11 cellular contexts compared by ENCODE assay signal in the genomic region with DNA sequence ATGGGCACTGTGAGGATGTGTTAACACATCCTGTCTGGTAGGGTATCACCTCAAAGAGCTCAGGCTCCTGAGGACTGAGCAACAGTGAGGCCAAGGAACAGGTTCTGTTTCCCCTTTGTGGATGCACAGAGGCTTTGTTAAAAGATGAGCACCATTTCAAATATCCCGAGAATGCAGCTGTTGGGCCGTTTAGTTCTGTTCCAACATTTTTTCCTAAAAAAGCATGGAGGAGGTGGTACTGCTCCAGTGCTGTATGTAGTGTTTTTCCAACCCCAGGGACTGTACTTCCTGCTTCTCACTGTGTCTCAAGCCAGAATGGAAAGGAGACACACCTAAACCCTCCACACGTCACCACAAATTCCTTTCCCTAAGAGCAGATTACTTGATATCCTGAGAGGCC. TPM values are rescaled to one million over a fixed set of nuclear protein-coding genes. Genes with fewer than 3 reads are reported as not detected.
DNase-seq lines count a peak whose midpoint lies in the region; ATAC-seq and TF ChIP-seq lines count a peak whose summit lies in the region.
"Had no signal": no experiment of that assay in that cellular context is flagged by ENCODE, and none has a peak within 500 bp of the region (broad histone marks: within the 10 kb centered on the region; RNA-seq: fewer than 3 reads in every experiment).

No MANE protein-coding gene starts in this region.

- POLR2A ChIA-PET in BJ (lab: Charles Lee): interaction anchor here (0.6 to 1.7 kb wide), 9 partner anchors 14 to 281 kb away, joined by 3 to 8 read pairs (median 4); partner anchors contain the start of genes BCL10 and CCN1

- peak overlapping the region; percentile 84 for H4K91ac ChIP-seq in trophoblast cell (ENCODE audit: low read depth, low read length)

- peaks cover 54% of the 10 kb centered on the region for H3K4me1 ChIP-seq in RWPE2 (ENCODE audit: insufficient read depth, poor library complexity, severe bottlenecking)
- H3K4me1 ChIP-seq in trophoblast cell (ENCODE audit: control insufficient read depth in 1 of 2, insufficient read depth in 2 of 2, low read length in 2 of 2): peaks cover 15 to 16% of the 10 kb centered on the region in 2 experiments
- H3K4me1 ChIP-seq in MM.1S (ENCODE audit: low read length): peaks cover 6% of the 10 kb centered on the region; the same call in 1 of the 2 replicates

- WGBS in trophoblast cell (ENCODE audit: extremely low coverage, insufficient coverage, insufficient read length): no CpG with 5 or more reads among the region's 3 CpGs

- H3K9me3 ChIP-seq in RWPE2 (ENCODE audit: severe bottlenecking) (peaks cover 4% of the 10 kb centered on the region), trophoblast cell (ENCODE audit: insufficient read depth, low read depth, low read length) (no peaks in the 10 kb centered on the region), MM.1S (replicated peaks; ENCODE audit: insufficient read depth, low read length) (no peaks in the 10 kb centered on the region)

- peak overlapping the region; percentile 86 for H3K18ac ChIP-seq in trophoblast cell (ENCODE audit: low read length)

- H4K20me1 ChIP-seq in MM.1S (ENCODE audit: insufficient read depth, low read length): no peaks in the 10 kb centered on the region

- H3K4me2 ChIP-seq in trophoblast cell (ENCODE audit: low read length) (peak overlapping the region; percentile 0), MM.1S (ENCODE audit: low read depth, low read length) (no peak overlapping the region)

- peak; percentile 84 for DNase-seq in BJ (ENCODE audit: low read depth)
- no peak for DNase-seq in RWPE2 (ENCODE audit: low spot score)
- DNase-seq in fibroblast of pulmonary artery (ENCODE audit: low read depth): peak; percentile 95
- peak; percentile 64 to 79 for DNase-seq in trophoblast cell
- DNase-seq in DMS 273 (lab: John Stamatoyannopoulos, UW; ENCODE audit: unreplicated experiment): no peak
- no peak for DNase-seq in MM.1S
- no peak for DNase-seq in T1000 (lab: John Stamatoyannopoulos, UW)
- DNase-seq: activated T-cell treated with anti-CD3 and anti-CD28 coated beads, Interleukin-2, amount 50 U/mL, for 24 hours; Karpas-422; SHP77 treated with DMSO at 0.1 percent for 48 hours had no signal

- H4K8ac ChIP-seq in trophoblast cell (ENCODE audit: low read depth, low read length): peak overlapping the region; percentile 73

- H3K79me1 ChIP-seq in trophoblast cell (ENCODE audit: low read length): peaks cover 16% of the 10 kb centered on the region

- peak overlapping the region; percentile 68 for H2BK5ac ChIP-seq in trophoblast cell (ENCODE audit: low read depth, low read length, poor library complexity)

- H3F3A ChIP-seq in MM.1S (ENCODE audit: insufficient read depth, low read length): no peaks in the 10 kb centered on the region

- H4K12ac ChIP-seq in trophoblast cell (ENCODE audit: low read depth, low read length): no peak overlapping the region

- no peaks in the 10 kb centered on the region for H3K79me2 ChIP-seq in trophoblast cell (ENCODE audit: control insufficient read depth, insufficient read depth, low read length, poor library complexity)
- no peaks in the 10 kb centered on the region for H3K79me2 ChIP-seq in MM.1S (ENCODE audit: low read length)

- H2BK12ac ChIP-seq in trophoblast cell (ENCODE audit: low read length): peak overlapping the region; percentile 88

- H3K23ac ChIP-seq in trophoblast cell (ENCODE audit: low read length): no peak overlapping the region

- H3K4me3 ChIP-seq in BJ (ENCODE audit: low read depth, low read length): no peak overlapping the region
- H3K4me3 ChIP-seq in RWPE2 (ENCODE audit: severe bottlenecking): no peak overlapping the region
- no peak overlapping the region for H3K4me3 ChIP-seq in fibroblast of pulmonary artery (replicated peaks; ENCODE audit: low read depth, low read length)
- no peak overlapping the region for H3K4me3 ChIP-seq in trophoblast cell (ENCODE audit: low read depth, low read length)
- no peak overlapping the region for H3K4me3 ChIP-seq in MM.1S (ENCODE audit: low read length)

- CTCF ChIA-PET in BJ (lab: Yijun Ruan, JAX): interaction anchor here (0.6 to 1.8 kb wide), 5 partner anchors 14 to 181 kb away, joined by 3 to 15 read pairs (median 3); no protein-coding TSS in a partner anchor

- ATAC-seq in RWPE2 (ENCODE audit: low read depth) (peak; percentile 73), GM19351 (IDR thresholded peaks at IDR 0.05; ENCODE audit: unreplicated experiment) (no peak)

- H3K14ac ChIP-seq in trophoblast cell (ENCODE audit: low read length): peak overlapping the region; percentile 73

- H3K4ac ChIP-seq in trophoblast cell (ENCODE audit: low read depth, low read length): no peak overlapping the region

- H3K9ac ChIP-seq in trophoblast cell (ENCODE audit: low read length) (no peak overlapping the region), MM.1S (ENCODE audit: low read length) (no peak overlapping the region)

- no peak for TF ChIP-seq CTCF in BJ (IDR thresholded peaks at IDR 0.05; ENCODE audit: insufficient read depth, low read depth, low read length)
- no peak for TF ChIP-seq CTCF in RWPE2 (IDR thresholded peaks at IDR 0.05; ENCODE audit: poor library complexity, severe bottlenecking)
- TF ChIP-seq CTCF in fibroblast of pulmonary artery (IDR thresholded peaks at IDR 0.05; ENCODE audit: low read length, missing control alignments): no peak
- no peak for TF ChIP-seq CTCF in MM.1S (IDR thresholded peaks at IDR 0.05; ENCODE audit: low read length)

- H3K36me3 ChIP-seq in BJ (ENCODE audit: control insufficient read depth, insufficient read depth, low read length) (no peaks in the 10 kb centered on the region), RWPE2 (ENCODE audit: low read depth) (peaks cover 5% of the 10 kb centered on the region; the same call in 1 of the 2 replicates), trophoblast cell (ENCODE audit: control insufficient read depth in 1 of 2, insufficient read depth in 2 of 2, low read length in 2 of 2) (no peaks in the 10 kb centered on the region), MM.1S (replicated peaks; ENCODE audit: insufficient read depth, low read length) (no peaks in the 10 kb centered on the region)

- no peak overlapping the region for H2AK5ac ChIP-seq in trophoblast cell (ENCODE audit: low read length)

- no peaks in the 10 kb centered on the region for H3K9me2 ChIP-seq in MM.1S (replicated peaks; ENCODE audit: insufficient read depth, low read length)

- peak overlapping the region; percentile 88 for H2BK120ac ChIP-seq in trophoblast cell (ENCODE audit: insufficient read depth, low read length, poor library complexity)

- peak overlapping the region; percentile 72 for H2AFZ ChIP-seq in trophoblast cell (ENCODE audit: insufficient read depth, low read length, poor library complexity)
- H2AFZ ChIP-seq in MM.1S (ENCODE audit: low read length): no peak overlapping the region

- peak overlapping the region; percentile 93 for H3K27ac ChIP-seq in RWPE2 (ENCODE audit: poor library complexity, severe bottlenecking)
- H3K27ac ChIP-seq in trophoblast cell (ENCODE audit: low read depth, low read length): peak overlapping the region; percentile 79
- no peak overlapping the region for H3K27ac ChIP-seq in MM.1S (ENCODE audit: low read length)

- H3K27me3 ChIP-seq in BJ (ENCODE audit: control insufficient read depth, insufficient read depth, low read length) (no peaks in the 10 kb centered on the region), RWPE2 (ENCODE audit: insufficient read depth, poor library complexity, severe bottlenecking) (no peaks in the 10 kb centered on the region), trophoblast cell (ENCODE audit: insufficient read depth, low read length) (no peaks in the 10 kb centered on the region), MM.1S (replicated peaks; ENCODE audit: insufficient read depth, low read length) (no peaks in the 10 kb centered on the region)

RNA-seq across cellular contexts. Expression of gene BCL10, which starts 53.8 kb away (rescaled TPM):
- 7.8 and 11.6 TPM in 2 replicates for polyA plus RNA-seq in BJ (2011; rRNA removed)
- 9.8 and 11.6 TPM in 2 replicates for polyA minus RNA-seq in BJ (2011; rRNA and poly(A)+ RNA removed)
- 13.1 and 13.6 TPM in 2 replicates for polyA plus RNA-seq in trophoblast cell (2013)

Comparison
In these comparisons a context has a peak if more than half of its experiments do, and no peak if none do; other contexts are left out.
1. DNase-seq: peak in BJ (single experiment), fibroblast of pulmonary artery (single experiment) and trophoblast cell (2 of 2); none in RWPE2 (single experiment), DMS 273 (single experiment), MM.1S (single experiment) and T1000 (single experiment).